In the genomic region with DNA sequence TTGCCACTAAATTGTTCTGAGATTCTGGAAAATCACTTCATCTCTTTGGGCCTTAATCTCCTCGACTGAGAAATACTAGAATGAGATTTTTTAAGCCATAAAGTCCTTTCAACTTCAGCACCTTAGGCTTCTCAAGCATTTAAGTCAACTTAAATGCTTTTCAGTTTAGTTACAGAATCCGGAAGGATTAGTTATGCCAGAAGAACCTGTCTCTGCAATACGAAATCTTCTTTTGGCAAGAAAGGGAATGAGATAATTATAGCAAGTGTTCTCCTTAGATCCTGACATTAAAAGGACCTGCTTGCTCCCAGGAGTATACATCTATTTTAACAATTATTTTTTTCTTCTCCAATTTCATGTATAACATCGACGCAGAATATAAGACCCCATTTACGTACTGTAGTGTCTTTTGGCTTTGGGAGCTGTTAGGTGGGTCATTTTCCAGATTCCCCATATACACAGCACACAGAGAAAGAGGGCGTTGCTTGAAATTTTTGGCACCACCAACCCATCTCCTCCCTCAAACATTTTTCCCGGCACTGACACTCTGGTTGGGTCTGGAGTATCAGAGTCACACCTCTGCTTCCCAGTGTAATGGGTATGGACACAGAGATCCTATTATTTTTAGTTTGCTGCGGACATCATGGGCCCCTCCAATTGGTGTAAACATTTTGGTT, we compare ENCODE assay signal across 18 cellular contexts. TPM values are rescaled to one million over a fixed set of nuclear protein-coding genes. Genes with fewer than 3 reads are reported as not detected.
DNase-seq lines count a peak whose midpoint lies in the region; ATAC-seq and TF ChIP-seq lines count a peak whose summit lies in the region.
"Had no signal": no experiment of that assay in that cellular context is flagged by ENCODE, and none has a peak within 500 bp of the region (broad histone marks: within the 10 kb centered on the region; RNA-seq: fewer than 3 reads in every experiment).

No MANE protein-coding gene starts in this region.

- no peaks in the 10 kb centered on the region for H3K79me2 ChIP-seq in SK-N-SH (ENCODE audit: insufficient read depth)

- TF ChIP-seq EP300 in SK-N-SH (IDR thresholded peaks at IDR 0.05; ENCODE audit: borderline replicate concordance in 1 of 2, low read depth in 1 of 2, low read length in 1 of 2) (no peak), tibial nerve (IDR thresholded peaks at IDR 0.05) (no peak)

- no peaks in the 10 kb centered on the region for H3K36me3 ChIP-seq in SK-N-SH (replicated peaks in 1 of 2; ENCODE audit: control insufficient read depth in 1 of 2, insufficient read depth in 2 of 2, low read length in 1 of 2)
- H3K36me3 ChIP-seq in esophagus (ENCODE audit: control insufficient read depth in 2 of 2, insufficient read depth in 2 of 2, low read length in 1 of 2): no peaks in the 10 kb centered on the region
- no peaks in the 10 kb centered on the region for H3K36me3 ChIP-seq in vagina
- H3K36me3 ChIP-seq in tibial nerve: no peaks in the 10 kb centered on the region
- H3K36me3 ChIP-seq: BE2C had no signal

- no peak for ATAC-seq in SK-N-SH treated with all-trans-retinoic acid at 6 μM for 48 hours
- peak; percentile 91 for ATAC-seq in omental fat pad (ENCODE audit: low FRiP score)
- no peak for ATAC-seq in HG02885 (IDR thresholded peaks at IDR 0.05; ENCODE audit: poor library complexity, unreplicated experiment)

- no peak for TF ChIP-seq RAD21 in SK-N-SH (IDR thresholded peaks at IDR 0.05; ENCODE audit: low read length)

- H3K4me2 ChIP-seq in SK-N-SH: peak overlapping the region; percentile 31; the same call in 1 of the 2 replicates

- H4K20me1 ChIP-seq in SK-N-SH (ENCODE audit: insufficient read depth): no peaks in the 10 kb centered on the region

- CTCF ChIA-PET in SK-N-SH (lab: Yijun Ruan, JAX): interaction anchor here (0.6 kb wide), 1 partner anchor 37 kb away, joined by 3 read pairs; no protein-coding TSS in a partner anchor

- H3K27ac ChIP-seq in SK-N-SH (ENCODE audit: low read depth in 2 of 2, low read length in 1 of 2) (no peak overlapping the region), esophagus (ENCODE audit: low read depth in 2 of 2, low read length in 1 of 2) (peak overlapping the region; percentile 63 to 70), vagina (peak overlapping the region; percentile 25), tibial nerve (no peak overlapping the region)
- H3K27ac ChIP-seq: 22Rv1 had no signal

- no peaks in the 10 kb centered on the region for H3K9me2 ChIP-seq in SK-N-SH

- no peak overlapping the region for H3K9ac ChIP-seq in SK-N-SH

- H3K4me1 ChIP-seq in SK-N-SH (ENCODE audit: control insufficient read depth in 1 of 2, insufficient read depth in 2 of 2, low read depth in 1 of 2, low read length in 1 of 2): 0 out of 4 replicates have a peak, but pooled peaks cover 0 to 7% of the 10 kb centered on the region in 2 experiments
- H3K4me1 ChIP-seq in esophagus (ENCODE audit: control insufficient read depth in 2 of 2, insufficient read depth in 2 of 2, low read length in 1 of 2): peaks cover 0 to 4% of the 10 kb centered on the region in 2 donors
- H3K4me1 ChIP-seq in vagina: no peaks in the 10 kb centered on the region
- H3K4me1 ChIP-seq in tibial nerve: peaks cover 0 to 3% (median 0%) of the 10 kb centered on the region in 4 donors
- H3K4me1 ChIP-seq: BE2C had no signal

- no peaks in the 10 kb centered on the region for H3F3A ChIP-seq in SK-N-SH (replicated peaks; ENCODE audit: insufficient read depth)

- DNase-seq in SK-N-SH (no peak), omental fat pad (ENCODE audit: low spot score) (no peak), vagina (ENCODE audit: extremely low spot score in 2 of 2) (no peak), retina (no peak), tibial nerve (ENCODE audit: low spot score in 2 of 2) (no peak)
- DNase-seq: BE2C; CD4-positive, alpha-beta T cell; DMS53; H7; MM.1S; NCI-H187; NCI-H226; NCI-H524 treated with DMSO at 0.1 percent for 48 hours; SHP77 treated with DMSO at 0.1 percent for 48 hours had no signal

- no peak for TF ChIP-seq CTCF in SK-N-SH (IDR thresholded peaks at IDR 0.05)
- TF ChIP-seq CTCF in omental fat pad (IDR thresholded peaks at IDR 0.05): no peak
- no peak for TF ChIP-seq CTCF in vagina (IDR thresholded peaks at IDR 0.05)
- no peak for TF ChIP-seq CTCF in tibial nerve (IDR thresholded peaks at IDR 0.05)

- intact Hi-C loops in vagina (cut with DNase I): no loop called here

- H2AFZ ChIP-seq in SK-N-SH (ENCODE audit: low read depth): 0 out of 2 replicates have a peak overlapping the region, but pooled peaks have one; percentile 59

- POLR2A ChIA-PET in SK-N-SH (lab: Yijun Ruan, JAX): no interaction called here

- H3K27me3 ChIP-seq in SK-N-SH (ENCODE audit: insufficient read depth): no peaks in the 10 kb centered on the region
- H3K27me3 ChIP-seq in esophagus (ENCODE audit: control insufficient read depth in 1 of 2, insufficient read depth in 2 of 2, low read length in 2 of 2): no peaks in the 10 kb centered on the region
- no peaks in the 10 kb centered on the region for H3K27me3 ChIP-seq in vagina
- H3K27me3 ChIP-seq in tibial nerve: no peaks in the 10 kb centered on the region
- H3K27me3 ChIP-seq: BE2C had no signal

- TF ChIP-seq POLR2A in vagina (IDR thresholded peaks at IDR 0.05): no peak
- no peak for TF ChIP-seq POLR2A in tibial nerve (IDR thresholded peaks at IDR 0.05)

- H3K4me3 ChIP-seq in SK-N-SH (ENCODE audit: low read depth in 2 of 2, low read length in 1 of 2) (no peak overlapping the region), esophagus (ENCODE audit: low read depth in 1 of 2, low read length in 2 of 2) (no peak overlapping the region), vagina (no peak overlapping the region), tibial nerve (no peak overlapping the region)

- H3K9me3 ChIP-seq in SK-N-SH: no peaks in the 10 kb centered on the region
- H3K9me3 ChIP-seq in esophagus (ENCODE audit: control insufficient read depth in 2 of 2, insufficient read depth in 1 of 2, low read depth in 1 of 2, low read length in 1 of 2): no peaks in the 10 kb centered on the region
- no peaks in the 10 kb centered on the region for H3K9me3 ChIP-seq in vagina
- no peaks in the 10 kb centered on the region for H3K9me3 ChIP-seq in tibial nerve
- H3K9me3 ChIP-seq: BE2C had no signal

- 63% methylated on average over 9 of the region's 9 CpGs for WGBS in SK-N-SH (ENCODE audit: low lambda C conversion rate)
- 36 to 48% methylated on average over 9 of the region's 9 CpGs for WGBS in esophagus, 2 donors
- WGBS in tibial nerve, 2 donors: 52 to 68% methylated on average over 9 of the region's 9 CpGs

TF ChIP-seq in SK-N-SH, 30 proteins besides CTCF, POLR2A, EP300 and RAD21:
- TF ChIP-seq SMC3 (IDR thresholded peaks at IDR 0.05; ENCODE audit: low read depth, low read length) (no peak), MXI1 (IDR thresholded peaks at IDR 0.05; ENCODE audit: low read depth, low read length) (no peak), NRF1 (IDR thresholded peaks at IDR 0.05; ENCODE audit: low read depth, low read length) (no peak), YY1 (IDR thresholded peaks at IDR 0.05; ENCODE audit: low read depth) (no peak), TEAD4 (IDR thresholded peaks at IDR 0.05; ENCODE audit: borderline replicate concordance, insufficient read depth) (no peak)

TF ChIP-seq in SK-N-SH treated with all-trans-retinoic acid at 6 μM for 48 hours, 23 proteins besides CTCF, POLR2A, EP300 and RAD21 (continues in another document):
- TF ChIP-seq SNAI2 (CRISPR knock-in tag; IDR thresholded peaks at IDR 0.05): no peak
- no peak for TF ChIP-seq ZC3H10 (CRISPR knock-in tag; IDR thresholded peaks at IDR 0.05)
- TF ChIP-seq, protein P1, sequence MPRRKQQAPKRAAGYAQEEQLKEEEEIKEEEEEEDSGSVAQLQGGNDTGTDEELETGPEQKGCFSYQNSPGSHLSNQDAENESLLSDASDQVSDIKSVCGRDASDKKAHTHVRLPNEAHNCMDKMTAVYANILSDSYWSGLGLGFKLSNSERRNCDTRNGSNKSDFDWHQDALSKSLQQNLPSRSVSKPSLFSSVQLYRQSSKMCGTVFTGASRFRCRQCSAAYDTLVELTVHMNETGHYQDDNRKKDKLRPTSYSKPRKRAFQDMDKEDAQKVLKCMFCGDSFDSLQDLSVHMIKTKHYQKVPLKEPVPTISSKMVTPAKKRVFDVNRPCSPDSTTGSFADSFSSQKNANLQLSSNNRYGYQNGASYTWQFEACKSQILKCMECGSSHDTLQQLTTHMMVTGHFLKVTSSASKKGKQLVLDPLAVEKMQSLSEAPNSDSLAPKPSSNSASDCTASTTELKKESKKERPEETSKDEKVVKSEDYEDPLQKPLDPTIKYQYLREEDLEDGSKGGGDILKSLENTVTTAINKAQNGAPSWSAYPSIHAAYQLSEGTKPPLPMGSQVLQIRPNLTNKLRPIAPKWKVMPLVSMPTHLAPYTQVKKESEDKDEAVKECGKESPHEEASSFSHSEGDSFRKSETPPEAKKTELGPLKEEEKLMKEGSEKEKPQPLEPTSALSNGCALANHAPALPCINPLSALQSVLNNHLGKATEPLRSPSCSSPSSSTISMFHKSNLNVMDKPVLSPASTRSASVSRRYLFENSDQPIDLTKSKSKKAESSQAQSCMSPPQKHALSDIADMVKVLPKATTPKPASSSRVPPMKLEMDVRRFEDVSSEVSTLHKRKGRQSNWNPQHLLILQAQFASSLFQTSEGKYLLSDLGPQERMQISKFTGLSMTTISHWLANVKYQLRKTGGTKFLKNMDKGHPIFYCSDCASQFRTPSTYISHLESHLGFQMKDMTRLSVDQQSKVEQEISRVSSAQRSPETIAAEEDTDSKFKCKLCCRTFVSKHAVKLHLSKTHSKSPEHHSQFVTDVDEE (CRISPR knock-in tag; IDR thresholded peaks at IDR 0.05): no peak
- TF ChIP-seq, protein P2, sequence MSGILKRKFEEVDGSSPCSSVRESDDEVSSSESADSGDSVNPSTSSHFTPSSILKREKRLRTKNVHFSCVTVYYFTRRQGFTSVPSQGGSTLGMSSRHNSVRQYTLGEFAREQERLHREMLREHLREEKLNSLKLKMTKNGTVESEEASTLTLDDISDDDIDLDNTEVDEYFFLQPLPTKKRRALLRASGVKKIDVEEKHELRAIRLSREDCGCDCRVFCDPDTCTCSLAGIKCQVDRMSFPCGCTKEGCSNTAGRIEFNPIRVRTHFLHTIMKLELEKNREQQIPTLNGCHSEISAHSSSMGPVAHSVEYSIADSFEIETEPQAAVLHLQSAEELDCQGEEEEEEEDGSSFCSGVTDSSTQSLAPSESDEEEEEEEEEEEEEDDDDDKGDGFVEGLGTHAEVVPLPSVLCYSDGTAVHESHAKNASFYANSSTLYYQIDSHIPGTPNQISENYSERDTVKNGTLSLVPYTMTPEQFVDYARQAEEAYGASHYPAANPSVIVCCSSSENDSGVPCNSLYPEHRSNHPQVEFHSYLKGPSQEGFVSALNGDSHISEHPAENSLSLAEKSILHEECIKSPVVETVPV (CRISPR knock-in tag; IDR thresholded peaks at IDR 0.05): no peak
- TF ChIP-seq OSR1 (CRISPR knock-in tag; IDR thresholded peaks at IDR 0.05): no peak
- TF ChIP-seq CSDC2 (CRISPR knock-in tag; IDR thresholded peaks at IDR 0.05): no peak
- TF ChIP-seq ZNF8 (CRISPR knock-in tag; IDR thresholded peaks at IDR 0.05): no peak
- no peak for TF ChIP-seq ISL1 (CRISPR knock-in tag; IDR thresholded peaks at IDR 0.05)

RNA-seq across cellular contexts. Expression of a gene that starts 43.6 kb away (rescaled TPM):
- polyA plus RNA-seq in SK-N-SH (2012; rRNA removed) (65.4 and 105 TPM in 2 replicates), esophagus (10 to 100 TPM; 59.1 to 75.2 TPM)
- polyA plus RNA-seq in SK-N-SH (2012; cell fraction: cytosol; rRNA removed): 46.0 and 56.1 TPM in 2 replicates
- polyA plus RNA-seq in SK-N-SH (2012; cell fraction: nucleus; rRNA removed): 136 and 198 TPM in 2 replicates
- total RNA-seq in omental fat pad (100 to 1,000 TPM in 2 of 4 donors, 10 to 100 TPM in 2; 83.9 to 123 (median 99.1) TPM), vagina (126 TPM), tibial nerve (10 to 100 TPM; 48.3 to 84.6 (median 61.7) TPM)

Comparison
In these comparisons a context has a peak if more than half of its experiments do, and no peak if none do; other contexts are left out.
1. H3K27ac ChIP-seq: peak in esophagus (2 of 2) and vagina (single experiment); none in SK-N-SH (0 of 2) and tibial nerve (0 of 4).